ENCODE assay signal across 1 cellular context in the genomic region with DNA sequence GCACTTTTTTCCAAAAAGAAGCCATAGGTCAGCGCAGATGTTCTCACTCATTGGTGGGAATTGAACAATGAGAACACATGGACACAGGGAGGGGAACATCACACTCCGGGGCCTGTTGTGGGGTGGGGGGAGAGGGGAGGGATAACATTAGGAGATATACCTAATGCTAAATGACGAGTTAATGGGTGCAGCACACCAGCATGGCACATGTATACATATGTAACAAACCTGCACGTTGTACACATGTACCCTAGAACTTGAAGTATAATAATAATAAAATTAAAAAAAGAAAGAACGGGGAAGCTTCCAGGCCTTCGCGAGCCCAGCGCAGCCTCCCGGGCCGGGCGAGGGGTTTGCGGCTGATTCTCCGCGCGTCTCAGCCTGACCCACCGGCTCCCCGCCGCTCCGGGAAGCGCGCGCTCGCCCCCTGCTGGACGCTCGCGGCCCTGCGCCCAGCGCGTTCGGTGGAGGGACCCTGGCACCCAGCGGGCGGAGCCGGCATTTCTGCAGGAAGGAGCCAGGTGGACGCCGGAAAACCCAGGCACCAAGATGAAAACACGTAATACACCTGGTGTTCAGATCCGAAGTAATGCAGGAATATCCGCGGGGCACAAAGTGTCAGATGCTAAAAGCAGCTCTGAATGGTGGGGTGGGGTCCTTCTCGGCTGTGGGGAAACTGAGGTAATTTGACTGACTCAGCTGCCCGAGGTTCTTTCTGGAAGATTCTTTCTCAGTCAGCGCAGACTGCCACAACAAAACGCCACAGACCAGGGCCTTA.
TF ChIP-seq lines count a peak whose summit lies in the region.

No MANE protein-coding gene starts in this region.

TF ChIP-seq in IMR-90, 13 proteins besides CTCF, POLR2A, EP300 and RAD21:
- TF ChIP-seq SMC3 (IDR thresholded peaks at IDR 0.05; ENCODE audit: low read depth, low read length) (peak; percentile 77), MAZ (IDR thresholded peaks at IDR 0.05; ENCODE audit: borderline replicate concordance, low read depth, low read length) (0 out of 2 replicates have a peak, but pooled peaks have one; percentile 20)
